In the genomic region with DNA sequence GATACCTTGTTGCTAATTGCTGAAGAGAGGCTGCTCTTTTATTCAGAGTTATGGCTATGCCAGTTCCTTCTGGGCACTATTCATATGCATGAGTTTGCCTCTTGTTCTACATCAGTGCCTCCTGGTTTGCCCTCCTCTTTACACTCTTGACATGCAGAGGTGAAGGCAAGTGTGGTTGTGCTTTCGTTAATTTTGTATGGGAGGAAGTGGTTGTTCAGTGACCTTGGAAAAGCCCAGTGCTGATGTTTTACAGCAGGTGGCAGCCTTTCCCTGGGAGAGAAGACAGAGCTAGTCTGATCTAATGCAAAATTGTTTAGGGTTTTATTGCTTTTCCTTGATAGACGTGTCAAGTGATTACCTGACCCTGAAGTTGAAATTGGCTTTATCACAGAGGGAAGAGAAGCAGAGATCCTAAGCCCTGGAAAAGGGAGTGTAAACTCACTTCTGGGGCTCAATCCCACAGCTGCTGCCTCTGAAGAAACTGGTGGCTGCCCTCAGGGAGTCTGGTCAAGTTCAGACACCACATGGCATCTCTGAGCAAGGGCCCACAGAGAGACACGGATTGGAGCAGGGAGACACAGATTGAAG, we compare ENCODE assay signal across 8 cellular contexts. TPM values are rescaled to one million over a fixed set of nuclear protein-coding genes. Genes with fewer than 3 reads are reported as not detected.
DNase-seq lines count a peak whose midpoint lies in the region; ATAC-seq and TF ChIP-seq lines count a peak whose summit lies in the region.

No MANE protein-coding gene starts in this region.

- H2AFZ ChIP-seq in IMR-90 (replicated peaks; ENCODE audit: low read length, poor library complexity): peak overlapping the region; percentile 77
- H2AFZ ChIP-seq in OCI-LY3 (ENCODE audit: low read depth, low read length): peak overlapping the region; percentile 67; the same call in 1 of the 2 replicates

- no CpG with 5 or more reads among the region's 3 CpGs for WGBS in IMR-90 (ENCODE audit: extremely low coverage in 2 of 2, insufficient read length in 1 of 2), 2 experiments

- CTCF ChIA-PET in IMR-90 (lab: Yijun Ruan, JAX): interaction anchor here (0.6 to 3.0 kb wide), 16 partner anchors 10 to 473 kb away, joined by 3 to 20 read pairs (median 3); no protein-coding TSS in a partner anchor

- DNase-seq in DMS153 treated with DMSO at 0.1 percent for 48 hours (lab: John Stamatoyannopoulos, UW; ENCODE audit: unreplicated experiment) (peak; percentile 86), IMR-90 (peak; percentile 70), activated T-cell treated with anti-CD3 and anti-CD28 coated beads for 24 hours (ENCODE audit: low read depth) (peak; percentile 62), substantia nigra (lab: John Stamatoyannopoulos, UW) (peak in 45 of 49 donors; percentile 1 to 78 (median 46))

- no peak overlapping the region for H2BK20ac ChIP-seq in IMR-90 (ENCODE audit: low read depth, low read length)

- POLR2A ChIA-PET in IMR-90 (lab: Charles Lee; ENCODE audit: unreplicated experiment): no interaction called here

- no peaks in the 10 kb centered on the region for H3K79me2 ChIP-seq in OCI-LY3 (ENCODE audit: low read length)

- H4K5ac ChIP-seq in IMR-90 (ENCODE audit: low read depth, low read length): no peak overlapping the region

- H3K18ac ChIP-seq in IMR-90 (ENCODE audit: low read depth, low read length): no peak overlapping the region

- H3K79me1 ChIP-seq in IMR-90 (ENCODE audit: low read depth in 1 of 2, low read length in 2 of 2): no peaks in the 10 kb centered on the region

- H3K4me3 Mint-ChIP-seq in nephron: no peak overlapping the region

- H3K4me3 ChIP-seq in IMR-90 (ENCODE audit: insufficient read depth, low read depth, low read length) (no peak overlapping the region), OCI-LY3 (ENCODE audit: low read length) (peak overlapping the region; percentile 39; the same call in 1 of the 2 replicates)

- no peak overlapping the region for H3K56ac ChIP-seq in IMR-90 (ENCODE audit: extremely low read depth, insufficient read depth, low read length)

- TF ChIP-seq CTCF in IMR-90 (conservative IDR thresholded peaks at IDR 0.05; ENCODE audit: low read depth, low read length) (peak; percentile 90), OCI-LY3 (IDR thresholded peaks at IDR 0.05; ENCODE audit: low read depth, low read length) (peak; percentile 96), nephron (IDR thresholded peaks at IDR 0.05; ENCODE audit: unreplicated experiment in 3 of 3) (peak; percentile 81 to 92 (median 88))

- no peaks in the 10 kb centered on the region for H3K9me3 Mint-ChIP-seq in nephron

- H3K27me3 ChIP-seq in IMR-90 (ENCODE audit: control insufficient read depth, insufficient read depth, low read length) (peaks cover 6% of the 10 kb centered on the region; the same call in 1 of the 2 replicates), OCI-LY3 (ENCODE audit: low read depth, low read length) (no peaks in the 10 kb centered on the region)

- no peaks in the 10 kb centered on the region for H3K9me3 ChIP-seq in IMR-90 (ENCODE audit: control insufficient read depth, insufficient read depth, low read length)
- H3K9me3 ChIP-seq in OCI-LY3 (ENCODE audit: insufficient read depth, low read length): no peaks in the 10 kb centered on the region

- H3K4me1 Mint-ChIP-seq in nephron: peaks cover 5% of the 10 kb centered on the region

- H4K20me1 ChIP-seq in IMR-90 (ENCODE audit: insufficient read depth, low read length) (no peaks in the 10 kb centered on the region), OCI-LY3 (ENCODE audit: insufficient read depth, low read length) (no peaks in the 10 kb centered on the region)

- H3K9ac ChIP-seq in IMR-90 (ENCODE audit: low read depth, low read length): no peak overlapping the region
- H3K9ac ChIP-seq in OCI-LY3 (ENCODE audit: low read length): peak overlapping the region; percentile 45; the same call in 1 of the 2 replicates

- H3K36me3 ChIP-seq in IMR-90 (ENCODE audit: control insufficient read depth, insufficient read depth, low read length): no peaks in the 10 kb centered on the region
- H3K36me3 ChIP-seq in OCI-LY3 (replicated peaks; ENCODE audit: low read depth, low read length): no peaks in the 10 kb centered on the region

- in situ Hi-C loops in IMR-90 (cut with MboI; ENCODE audit: low sequenced_read_pairs): loop anchor here (5.0 to 25.0 kb wide), 3 partner anchors 283 to 838 kb away; no protein-coding TSS in a partner anchor

- H2BK120ac ChIP-seq in IMR-90 (ENCODE audit: low read depth, low read length): no peak overlapping the region

- H3K4me2 ChIP-seq in IMR-90 (ENCODE audit: low read depth, low read length): no peak overlapping the region
- peak overlapping the region; percentile 69 for H3K4me2 ChIP-seq in OCI-LY3 (ENCODE audit: low read length)

- no peak overlapping the region for H4K91ac ChIP-seq in IMR-90 (ENCODE audit: insufficient read depth, low read depth, low read length)

- H3K27ac Mint-ChIP-seq in nephron: peak overlapping the region; percentile 25 to 73 (median 50)

- peak overlapping the region; percentile 6 for H2AK9ac ChIP-seq in IMR-90 (replicated peaks; ENCODE audit: low read depth, low read length, poor library complexity)

- peak; percentile 97 for TF ChIP-seq RAD21 in IMR-90 (IDR thresholded peaks at IDR 0.05; ENCODE audit: low read length)

- H3K4me1 ChIP-seq in IMR-90 (ENCODE audit: control insufficient read depth, insufficient read depth, low read length): no peaks in the 10 kb centered on the region
- H3K4me1 ChIP-seq in OCI-LY3 (ENCODE audit: low read length): peaks cover 24% of the 10 kb centered on the region

- no peak for TF ChIP-seq POLR2A in IMR-90 (IDR thresholded peaks at IDR 0.05; ENCODE audit: low read depth, low read length)

- H3K36me3 Mint-ChIP-seq in nephron (ENCODE audit: low read depth): no peaks in the 10 kb centered on the region

- no peak overlapping the region for H3K4ac ChIP-seq in IMR-90 (ENCODE audit: low read depth, low read length)

- no TSS peak for BruUV-seq in IMR-90 (replicated peaks; lab: Mats Ljungman, UMichigan)

- no peak overlapping the region for H3K23ac ChIP-seq in IMR-90 (ENCODE audit: low read depth, low read length)

- peak; percentile 87 for ATAC-seq in GM21447 (IDR thresholded peaks at IDR 0.05; ENCODE audit: unreplicated experiment)
- peak; percentile 98 for ATAC-seq in IMR-90 (ENCODE audit: low read depth)
- peak; percentile 91 for ATAC-seq in esophagus mucosa

- H2BK5ac ChIP-seq in IMR-90 (ENCODE audit: low read depth, low read length, poor library complexity, severe bottlenecking): no peak overlapping the region

- dilution Hi-C loops in IMR-90 (cut with HindIII; ENCODE audit: low sequenced_read_pairs, unreplicated experiment): loop anchor here (25.0 kb wide), 1 partner anchor 263 kb away; no protein-coding TSS in a partner anchor

- intact Hi-C loops in IMR-90 (cut with micrococcal nuclease): loop anchor here (1.0 to 10.0 kb wide), 6 partner anchors 95 to 825 kb away; a partner anchor contains a TSS

- H3K27ac ChIP-seq in IMR-90 (ENCODE audit: insufficient read depth, low read length) (no peak overlapping the region), OCI-LY3 (ENCODE audit: low read length) (no peak overlapping the region), substantia nigra (ENCODE audit: low read depth, low read length, poor library complexity, severe bottlenecking) (no peak overlapping the region)

- no peaks in the 10 kb centered on the region for H3K27me3 Mint-ChIP-seq in nephron (ENCODE audit: low read depth)

- no peak overlapping the region for H4K8ac ChIP-seq in IMR-90 (ENCODE audit: low read depth in 2 of 2, low read length in 2 of 2)

- H2BK15ac ChIP-seq in IMR-90 (ENCODE audit: low read depth, low read length): no peak overlapping the region

- H3K14ac ChIP-seq in IMR-90 (replicated peaks; ENCODE audit: low read depth, low read length): no peak overlapping the region

- H3K9me1 ChIP-seq in IMR-90 (ENCODE audit: insufficient read depth, low read length): no peaks in the 10 kb centered on the region

- H2AK5ac ChIP-seq in IMR-90 (ENCODE audit: low read depth, low read length): no peak overlapping the region

TF ChIP-seq in IMR-90, 13 proteins besides CTCF, POLR2A, EP300 and RAD21:
- TF ChIP-seq MAFK (IDR thresholded peaks at IDR 0.05; ENCODE audit: low read depth, low read length) (no peak), RCOR1 (IDR thresholded peaks at IDR 0.05; ENCODE audit: insufficient replicate concordance, low read length) (no peak), SMC3 (IDR thresholded peaks at IDR 0.05; ENCODE audit: low read depth, low read length) (peak; percentile 93)

RNA-seq across cellular contexts. Expression of a gene that starts 30.5 kb away (rescaled TPM):
- 18.1 and 23.3 TPM in 2 replicates for total RNA-seq in IMR-90 (2012; rRNA removed)
- polyA plus RNA-seq in IMR-90 (2012; rRNA removed): 5.2 and 7.1 TPM in 2 replicates
- polyA plus RNA-seq in IMR-90 (2012; cell fraction: cytosol; rRNA removed): 0.90 and 1.1 TPM in 2 replicates
- polyA plus RNA-seq in IMR-90 (2012; cell fraction: nucleus; rRNA removed; ENCODE audit: low replicate concordance): 1.6 and 15.7 TPM in 2 replicates
- total RNA-seq in esophagus mucosa: 12.6 TPM
